In the genomic region with DNA sequence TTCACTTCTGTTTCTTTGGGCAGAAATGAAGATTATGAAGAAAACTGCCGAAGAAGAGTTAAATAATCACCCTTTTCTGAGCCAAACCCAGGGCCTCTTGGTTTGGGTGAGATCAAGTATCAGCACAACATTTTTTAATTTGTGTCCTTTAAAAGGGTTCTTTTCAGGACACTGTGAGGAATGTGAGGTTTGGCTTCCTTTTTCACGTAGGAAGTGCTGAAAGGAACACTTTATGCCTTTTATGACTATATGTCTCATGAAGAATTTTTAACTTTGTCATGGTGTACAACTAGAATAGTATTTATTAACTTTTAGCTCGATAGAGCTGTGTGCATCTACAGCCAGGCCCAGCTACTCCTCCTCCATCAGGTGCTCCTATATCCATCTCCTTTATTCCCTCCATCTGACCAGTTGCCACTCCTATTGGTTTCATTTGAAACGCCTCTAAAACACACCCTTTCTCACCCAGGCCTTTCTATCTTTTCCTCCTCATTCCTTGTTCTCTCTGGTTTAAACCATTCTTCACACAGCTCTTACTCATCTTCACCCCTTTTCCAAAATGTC, we compare ENCODE assay signal across 14 cellular contexts.
"Had no signal": no experiment of that assay in that cellular context is flagged by ENCODE, and none has a peak within 500 bp of the region (broad histone marks: within the 10 kb centered on the region; RNA-seq: fewer than 3 reads in every experiment).

No MANE protein-coding gene starts in this region.

- H3K4me3 Mint-ChIP-seq: activated CD4-positive, alpha-beta T cell treated with anti-CD3 and anti-CD28 coated beads, Interleukin-2, amount 10 ng/mL, durations not matched to agents 24 days and 14 days; activated naive CD8-positive, alpha-beta T cell; stimulated activated naive B cell treated with anti-CD40 and anti-IgM and Interleukin-4, amounts not matched to agents 10 μg/mL and 1 μg/mL and 100 μg/mL, for 72 hours had no signal

- H3K27ac Mint-ChIP-seq: activated CD4-positive, alpha-beta T cell treated with anti-CD3 and anti-CD28 coated beads, Interleukin-2, amount 10 ng/mL, durations not matched to agents 24 days and 14 days; activated naive CD8-positive, alpha-beta T cell; stimulated activated naive B cell treated with anti-CD40 and anti-IgM and Interleukin-4, amounts not matched to agents 10 μg/mL and 1 μg/mL and 100 μg/mL, for 72 hours had no signal

- H3K9me3 Mint-ChIP-seq: activated CD4-positive, alpha-beta T cell treated with anti-CD3 and anti-CD28 coated beads, Interleukin-2, amount 10 ng/mL, durations not matched to agents 24 days and 14 days had no signal

- H3K27ac ChIP-seq: left ventricle myocardium inferior, tibial artery had no signal

- ATAC-seq: stimulated activated naive B cell treated with anti-CD40 and anti-IgM and Interleukin-4, amounts not matched to agents 10 μg/mL and 1 μg/mL and 100 μg/mL, for 72 hours had no signal

- H3K27me3 ChIP-seq: tibial artery had no signal

- H3K4me1 Mint-ChIP-seq: activated CD4-positive, alpha-beta T cell treated with anti-CD3 and anti-CD28 coated beads, Interleukin-2, amount 10 ng/mL, durations not matched to agents 24 days and 14 days; stimulated activated naive B cell treated with anti-CD40 and anti-IgM and Interleukin-4, amounts not matched to agents 10 μg/mL and 1 μg/mL and 100 μg/mL, for 72 hours had no signal

- H3K36me3 Mint-ChIP-seq: activated naive CD8-positive, alpha-beta T cell; stimulated activated naive B cell treated with anti-CD40 and anti-IgM and Interleukin-4, amounts not matched to agents 10 μg/mL and 1 μg/mL and 100 μg/mL, for 72 hours had no signal

- H3K36me3 ChIP-seq: left ventricle myocardium inferior, tibial artery had no signal

- H3K9me3 ChIP-seq: left ventricle myocardium inferior, tibial artery had no signal

- H3K4me3 ChIP-seq: left ventricle myocardium inferior, tibial artery had no signal

- H3K4me1 ChIP-seq: left ventricle myocardium inferior, tibial artery had no signal

- H3K27me3 Mint-ChIP-seq: activated CD4-positive, alpha-beta T cell treated with anti-CD3 and anti-CD28 coated beads, Interleukin-2, amount 10 ng/mL, durations not matched to agents 24 days and 14 days; activated naive CD8-positive, alpha-beta T cell; stimulated activated naive B cell treated with anti-CD40 and anti-IgM and Interleukin-4, amounts not matched to agents 10 μg/mL and 1 μg/mL and 100 μg/mL, for 72 hours had no signal

- DNase-seq: activated CD4-positive, alpha-beta T cell treated with anti-CD3 and anti-CD28 coated beads, Interleukin-2, amount 10 ng/mL, durations not matched to agents 24 days and 14 days; activated CD4-positive, CD25-positive, alpha-beta regulatory T cell; activated CD8-positive, alpha-beta memory T cell treated with anti-CD3 and anti-CD28 coated beads for 24 hours; activated gamma-delta T cell treated with Interleukin-2 at 50 U/mL for 16 hours; amygdala; cerebellar nuclear complex; erythroblast; hippocampal formation; left ventricle myocardium inferior; mesendoderm; stimulated activated CD4-positive, alpha-beta T cell treated with anti-CD3 and anti-CD28 coated beads, Interleukin-2, amount 100 ng/mL, for 48 hours; stimulated activated naive B cell treated with anti-CD40 and anti-IgM and Interleukin-4, amounts not matched to agents 10 μg/mL and 1 μg/mL and 100 μg/mL, for 72 hours; tibial artery had no signal
